ENCODE assay signal across 10 cellular contexts in genomic region chr6:52055451-52055850, GRCh38. TPM values are rescaled to one million over a fixed set of nuclear protein-coding genes. Genes with fewer than 3 reads are reported as not detected.
"Had no signal": no experiment of that assay in that cellular context is flagged by ENCODE, and none has a peak within 500 bp of the region (broad histone marks: within the 10 kb centered on the region; RNA-seq: fewer than 3 reads in every experiment).

No MANE protein-coding gene starts in this region.

- H3K9me3 Mint-ChIP-seq: GM23338, HFFc6 had no signal

- H3K36me3 ChIP-seq: HAP-1 had no signal

- H2AFZ ChIP-seq: GM23248, GM23338 had no signal

- DNase-seq: GM23248, GOT3, H7, H9, HCEC 1CT, HFFc6 had no signal

- ATAC-seq: GM23338, HCT116 had no signal

- H3K27ac ChIP-seq: GM23248 had no signal

- H3K27ac Mint-ChIP-seq: GM23338, H9, HFFc6 had no signal

- H3K9ac ChIP-seq: GM23248 had no signal

- H3K4me2 ChIP-seq: GM23338 had no signal

- H3K4me3 Mint-ChIP-seq: GM23338, H9, HFFc6 had no signal

- H3K4me3 ChIP-seq: GM23248, GM23338, HAP-1 had no signal

- H3K9me3 ChIP-seq: HAP-1 had no signal

- H3K4me1 ChIP-seq: HAP-1 had no signal

RNA-seq across cellular contexts. Expression of gene PKHD1, which starts 32.0 kb away (rescaled TPM):
- total RNA-seq: GM23248, H4, HFFc6 had no signal
